ENCODE assay signal across 16 cellular contexts in genomic region chr1:61131248-61131647, GRCh38. TPM values are rescaled to one million over a fixed set of nuclear protein-coding genes. Genes with fewer than 3 reads are reported as not detected.
DNase-seq lines count a peak whose midpoint lies in the region; ATAC-seq and TF ChIP-seq lines count a peak whose summit lies in the region.
"Had no signal": no experiment of that assay in that cellular context is flagged by ENCODE, and none has a peak within 500 bp of the region (broad histone marks: within the 10 kb centered on the region; RNA-seq: fewer than 3 reads in every experiment).

No MANE protein-coding gene starts in this region.

- peaks cover 60% of the 10 kb centered on the region for H3K4me1 Mint-ChIP-seq in brain
- peaks cover 25% of the 10 kb centered on the region for H3K4me1 Mint-ChIP-seq in osteocyte (ENCODE audit: unreplicated experiment)

- TF ChIP-seq RAD21 in IMR-90 (IDR thresholded peaks at IDR 0.05; ENCODE audit: low read length): no peak

- no peak overlapping the region for H2AK9ac ChIP-seq in IMR-90 (replicated peaks; ENCODE audit: low read depth, low read length, poor library complexity)

- BruUV-seq in A673 (replicated peaks; lab: Mats Ljungman, UMichigan): no TSS peak
- BruUV-seq in IMR-90 (replicated peaks; lab: Mats Ljungman, UMichigan): no TSS peak

- H2BK20ac ChIP-seq in IMR-90 (ENCODE audit: low read depth, low read length): no peak overlapping the region

- H3K27me3 Mint-ChIP-seq in brain: no peaks in the 10 kb centered on the region
- no peaks in the 10 kb centered on the region for H3K27me3 Mint-ChIP-seq in osteocyte (ENCODE audit: unreplicated experiment)
- H3K27me3 Mint-ChIP-seq: CD8-positive, alpha-beta memory T cell had no signal

- no peak overlapping the region for H3K14ac ChIP-seq in IMR-90 (replicated peaks; ENCODE audit: low read depth, low read length)

- no peak overlapping the region for H3K4ac ChIP-seq in IMR-90 (ENCODE audit: low read depth, low read length)

- H3K23ac ChIP-seq in IMR-90 (ENCODE audit: low read depth, low read length): no peak overlapping the region

- H3K79me1 ChIP-seq in IMR-90 (ENCODE audit: low read depth in 1 of 2, low read length in 2 of 2): no peaks in the 10 kb centered on the region

- H3K36me3 ChIP-seq in A673 (ENCODE audit: insufficient read depth, low read length, poor library complexity, severe bottlenecking): no peaks in the 10 kb centered on the region
- no peaks in the 10 kb centered on the region for H3K36me3 ChIP-seq in IMR-90 (ENCODE audit: control insufficient read depth, insufficient read depth, low read length)

- H2AFZ ChIP-seq in IMR-90 (replicated peaks; ENCODE audit: low read length, poor library complexity): no peak overlapping the region

- H3K4me1 ChIP-seq in A673 (ENCODE audit: insufficient read depth, low read length, poor library complexity, severe bottlenecking) (peaks cover 62% of the 10 kb centered on the region), IMR-90 (ENCODE audit: control insufficient read depth, insufficient read depth, low read length) (no peaks in the 10 kb centered on the region; the same call in 1 of the 2 replicates)

- no peak overlapping the region for H2BK5ac ChIP-seq in IMR-90 (ENCODE audit: low read depth, low read length, poor library complexity, severe bottlenecking)

- DNase-seq in A673 (ENCODE audit: low spot score) (no peak), IMR-90 (no peak), osteocyte (ENCODE audit: extremely low spot score, unreplicated experiment) (no peak), NCI-H1930 (lab: John Stamatoyannopoulos, UW) (no peak), hepatic stellate cell (ENCODE audit: low spot score) (no peak)
- DNase-seq: Calu3; CD8-positive, alpha-beta memory T cell; DMS153; H7; NCI-H146; NCI-H524 treated with DMSO at 0.1 percent for 48 hours; Right ventricle myocardium superior had no signal

- TF ChIP-seq CTCF in A673 (conservative IDR thresholded peaks at IDR 0.05; ENCODE audit: low read depth, low read length): no peak
- no peak for TF ChIP-seq CTCF in IMR-90 (conservative IDR thresholded peaks at IDR 0.05; ENCODE audit: low read depth, low read length)
- no peak for TF ChIP-seq CTCF in brain (conservative IDR thresholded peaks at IDR 0.05)
- no peak for TF ChIP-seq CTCF in osteocyte (IDR thresholded peaks at IDR 0.05)

- H3K27ac Mint-ChIP-seq in brain: peak overlapping the region in 4 of 5 experiments; percentile 17 to 90 (median 81)
- peak overlapping the region; percentile 79 for H3K27ac Mint-ChIP-seq in osteocyte (ENCODE audit: unreplicated experiment)
- H3K27ac Mint-ChIP-seq: CD8-positive, alpha-beta memory T cell had no signal

- H3K4me3 ChIP-seq in A673 (ENCODE audit: low read depth, low read length, poor library complexity, severe bottlenecking) (peak overlapping the region; percentile 2), IMR-90 (ENCODE audit: insufficient read depth, low read depth, low read length) (no peak overlapping the region)

- H3K4me2 ChIP-seq in IMR-90 (ENCODE audit: low read depth, low read length): no peak overlapping the region
- H3K4me2 ChIP-seq: KMS-11 had no signal

- ATAC-seq in IMR-90 (ENCODE audit: low read depth) (no peak), GM19023 (IDR thresholded peaks at IDR 0.05; ENCODE audit: unreplicated experiment) (no peak)

- no peak overlapping the region for H3K18ac ChIP-seq in IMR-90 (ENCODE audit: low read depth, low read length)

- H4K20me1 ChIP-seq in IMR-90 (ENCODE audit: insufficient read depth, low read length): no peaks in the 10 kb centered on the region

- no peak overlapping the region for H4K5ac ChIP-seq in IMR-90 (ENCODE audit: low read depth, low read length)

- TF ChIP-seq POLR2A in IMR-90 (IDR thresholded peaks at IDR 0.05; ENCODE audit: low read depth, low read length): no peak

- dilution Hi-C loops in IMR-90 (cut with HindIII; ENCODE audit: low sequenced_read_pairs, unreplicated experiment): no loop called here

- H3K9me3 ChIP-seq in A673 (ENCODE audit: low read depth, low read length, poor library complexity, severe bottlenecking) (no peaks in the 10 kb centered on the region), IMR-90 (ENCODE audit: control insufficient read depth, insufficient read depth, low read length) (no peaks in the 10 kb centered on the region)

- intact Hi-C loops in A673 (cut with micrococcal nuclease; ENCODE audit: unreplicated experiment) (loop anchor here (5.0 kb wide), 1 partner anchor 49 kb away; the partner anchor contains the start of gene NFIA), IMR-90 (cut with micrococcal nuclease) (no loop called here)

- H3K36me3 Mint-ChIP-seq in brain (peaks cover 19% of the 10 kb centered on the region), osteocyte (ENCODE audit: unreplicated experiment) (peaks cover 4% of the 10 kb centered on the region)

- POLR2A ChIA-PET in A673 (lab: Charles Lee; ENCODE audit: low non-redundant PET) (no interaction called here), IMR-90 (lab: Charles Lee; ENCODE audit: unreplicated experiment) (no interaction called here)

- H3K27me3 ChIP-seq in A673 (replicated peaks; ENCODE audit: insufficient read depth, low read depth, low read length, poor library complexity) (no peaks in the 10 kb centered on the region), IMR-90 (ENCODE audit: control insufficient read depth, insufficient read depth, low read length) (no peaks in the 10 kb centered on the region)

- CTCF ChIA-PET in A673 (lab: Charles Lee): no interaction called here
- CTCF ChIA-PET in IMR-90 (lab: Yijun Ruan, JAX): no interaction called here

- no peaks in the 10 kb centered on the region for H3K9me1 ChIP-seq in IMR-90 (ENCODE audit: insufficient read depth, low read length)

- no peak overlapping the region for H3K56ac ChIP-seq in IMR-90 (ENCODE audit: extremely low read depth, insufficient read depth, low read length)

- H2BK15ac ChIP-seq in IMR-90 (ENCODE audit: low read depth, low read length): no peak overlapping the region

- H3K27ac ChIP-seq in A673 (ENCODE audit: low read depth, low read length, poor library complexity, severe bottlenecking) (peak overlapping the region; percentile 41), IMR-90 (ENCODE audit: insufficient read depth, low read length) (no peak overlapping the region)
- H3K27ac ChIP-seq: C4-2B, KMS-11 had no signal

- H4K91ac ChIP-seq in IMR-90 (ENCODE audit: insufficient read depth, low read depth, low read length): no peak overlapping the region

- H4K8ac ChIP-seq in IMR-90 (ENCODE audit: low read depth in 2 of 2, low read length in 2 of 2): no peak overlapping the region

- no peak overlapping the region for H2AK5ac ChIP-seq in IMR-90 (ENCODE audit: low read depth, low read length)

- H2BK120ac ChIP-seq in IMR-90 (ENCODE audit: low read depth, low read length): no peak overlapping the region

- H3K9me3 Mint-ChIP-seq in brain (peaks cover 0 to 4% (median 0%) of the 10 kb centered on the region in 5 experiments), osteocyte (ENCODE audit: unreplicated experiment) (no peaks in the 10 kb centered on the region)
- H3K9me3 Mint-ChIP-seq: CD8-positive, alpha-beta memory T cell had no signal

- in situ Hi-C loops in IMR-90 (cut with MboI; ENCODE audit: low sequenced_read_pairs): no loop called here

- H3K9ac ChIP-seq in IMR-90 (ENCODE audit: low read depth, low read length): no peak overlapping the region
- H3K9ac ChIP-seq: KMS-11 had no signal

- peak overlapping the region in 4 of 5 experiments; percentile 7 to 37 (median 30) for H3K4me3 Mint-ChIP-seq in brain
- no peak overlapping the region for H3K4me3 Mint-ChIP-seq in osteocyte (ENCODE audit: unreplicated experiment)
- H3K4me3 Mint-ChIP-seq: CD8-positive, alpha-beta memory T cell had no signal

TF ChIP-seq in IMR-90, 13 proteins besides CTCF, POLR2A, EP300 and RAD21:
- TF ChIP-seq SMC3 (IDR thresholded peaks at IDR 0.05; ENCODE audit: low read depth, low read length): no peak
- no peak for TF ChIP-seq NFE2L2 (IDR thresholded peaks at IDR 0.05; ENCODE audit: low read depth, low read length)
- peak; percentile 40; the same call in 1 of the 2 replicates for TF ChIP-seq MAFK (IDR thresholded peaks at IDR 0.05; ENCODE audit: low read depth, low read length)

RNA-seq across cellular contexts. Expression of gene NFIA, which starts 48.9 kb away (rescaled TPM):
- total RNA-seq in A673 (2021) (65.4 and 67.1 TPM in 2 replicates), IMR-90 (2012; rRNA removed) (2.2 TPM in 2 replicates), osteocyte (43.3 and 46.7 TPM in 2 replicates)
- polyA plus RNA-seq in IMR-90 (2012; rRNA removed) (1.6 and 1.8 TPM in 2 replicates), brain (ENCODE audit: insufficient read depth, low read depth, low replicate concordance) (4.1 TPM)
- 0.60 and 1.2 TPM in 2 replicates for polyA plus RNA-seq in IMR-90 (2012; cell fraction: cytosol; rRNA removed)
- polyA plus RNA-seq in IMR-90 (2012; cell fraction: nucleus; rRNA removed; ENCODE audit: low replicate concordance): 0.83 and 1.2 TPM in 2 replicates

Comparison
In these comparisons a context has a peak if more than half of its experiments do, and no peak if none do; other contexts are left out.
1. RNA of gene NFIA, which starts 48.9 kb away (total RNA-seq): 65.4 to 67.1 TPM in A673 and 43.3 to 46.7 TPM in osteocyte; 2.2 TPM in IMR-90; every median in the first group is over 10 times any median in the second.